24 cellular contexts compared by ENCODE assay signal in the genomic region with DNA sequence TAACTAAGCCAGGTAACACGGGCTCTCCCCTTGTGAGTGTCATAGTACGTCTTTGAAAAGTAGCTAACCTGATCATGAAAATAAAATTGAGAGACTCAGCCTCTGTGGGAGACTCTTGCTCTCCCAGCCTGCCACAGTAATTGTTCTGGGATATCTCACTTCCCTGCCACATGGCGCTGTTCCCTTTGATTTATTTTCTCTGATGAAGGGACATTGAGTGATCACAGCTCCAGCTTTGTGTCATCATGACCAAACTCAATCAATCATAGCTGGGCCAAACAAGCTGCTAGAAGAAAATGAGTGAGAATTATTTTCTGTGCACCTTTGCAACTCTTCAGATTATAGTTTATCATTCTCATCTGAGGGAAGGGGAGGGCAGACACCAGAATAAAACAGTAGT.
"Had no signal": no experiment of that assay in that cellular context is flagged by ENCODE, and none has a peak within 500 bp of the region (broad histone marks: within the 10 kb centered on the region; RNA-seq: fewer than 3 reads in every experiment).

No MANE protein-coding gene starts in this region.

- H2AFZ ChIP-seq: neural progenitor cell had no signal

- H3K9ac ChIP-seq: neural progenitor cell had no signal

- FAIRE-seq: endometrium, islet of Langerhans, urothelium cell line had no signal

- H3K4me2 ChIP-seq: neural progenitor cell had no signal

- H3K27me3 ChIP-seq: gastrocnemius medialis, heart right ventricle, left lung, neural progenitor cell, ovary, right atrium auricular region, sigmoid colon, thyroid gland had no signal

- H3K4me1 Mint-ChIP-seq: memory B cell, natural killer cell had no signal

- ATAC-seq: esophagus mucosa, gastrocnemius medialis, heart right ventricle, left lung, mucosa of descending colon, natural killer cell had no signal

- H3K9me3 ChIP-seq: gastrocnemius medialis, heart right ventricle, left lung, lower lobe of right lung, mucosa of descending colon, ovary, right atrium auricular region, sigmoid colon, thyroid gland had no signal

- H3K27ac ChIP-seq: gastrocnemius medialis, heart right ventricle, left lung, lower lobe of right lung, neural progenitor cell, ovary, right atrium auricular region, sigmoid colon, skin epidermis, thyroid gland had no signal

- H3K4me1 ChIP-seq: gastrocnemius medialis, left lung, lower lobe of right lung, neural progenitor cell, right atrium auricular region, thyroid gland had no signal

- DNase-seq: effector memory CD4-positive, alpha-beta T cell; gastrocnemius medialis; heart right ventricle; hypothalamus; kidney glomerular epithelial cell; left lung; lower lobe of right lung; mucosa of descending colon; natural killer cell; nucleus accumbens; ovary; sigmoid colon; stimulated activated CD4-positive, alpha-beta T cell treated with anti-CD3 and anti-CD28 coated beads, Interleukin-12 subunit alpha, Interleukin-12 subunit beta, amount 100 ng/mL, for 4 hours; stimulated activated naive CD4-positive, alpha-beta T cell treated with Interleukin-2 at 50 U/mL for 16 hours; thyroid gland had no signal

- H3K4me3 ChIP-seq: gastrocnemius medialis, heart right ventricle, left lung, lower lobe of right lung, mucosa of descending colon, neural progenitor cell, ovary, right atrium auricular region, sigmoid colon, skin epidermis, thyroid gland had no signal

- H3K4me3 Mint-ChIP-seq: memory B cell, natural killer cell, neural progenitor cell, type B pancreatic cell had no signal

- H3K36me3 ChIP-seq: gastrocnemius medialis, heart right ventricle, left lung, lower lobe of right lung, neural progenitor cell, ovary, right atrium auricular region, sigmoid colon, thyroid gland had no signal

- H3K36me3 Mint-ChIP-seq: memory B cell, natural killer cell, neural progenitor cell, type B pancreatic cell had no signal

- H3K9me3 Mint-ChIP-seq: memory B cell, natural killer cell, type B pancreatic cell had no signal
